In genomic region chr6:137814030-137814429, GRCh38 we compare ENCODE assay signal across 1 cellular context.
TF ChIP-seq lines count a peak whose summit lies in the region.

No MANE protein-coding gene starts in this region.

TF ChIP-seq in HEK293, 187 proteins besides CTCF, POLR2A, EP300 and RAD21 (continued from another document):
- TF ChIP-seq ZNF580 (tag by site-specific recombination; IDR thresholded peaks at IDR 0.05) = 0 out of 2 replicates have a peak, but pooled peaks have one; percentile 37
- peak; percentile 94 for TF ChIP-seq ZNF146 (tag by site-specific recombination; IDR thresholded peaks at IDR 0.05)
